ENCODE assay signal across 24 cellular contexts in genomic region chr2:71473346-71474035, GRCh38. TPM values are rescaled to one million over a fixed set of nuclear protein-coding genes. Genes with fewer than 3 reads are reported as not detected.
DNase-seq lines count a peak whose midpoint lies in the region; ATAC-seq, FAIRE-seq and TF ChIP-seq lines count a peak whose summit lies in the region.
"Had no signal": no experiment of that assay in that cellular context is flagged by ENCODE, and none has a peak within 500 bp of the region (broad histone marks: within the 10 kb centered on the region; RNA-seq: fewer than 3 reads in every experiment).

No MANE protein-coding gene starts in this region.

- no peak overlapping the region for H3K4me3 ChIP-seq in heart right ventricle
- no peak overlapping the region for H3K4me3 ChIP-seq in right atrium auricular region
- H3K4me3 ChIP-seq in H1 (ENCODE audit: extremely low read depth in 1 of 4, insufficient read depth in 2 of 4, low read depth in 3 of 4, low read length in 4 of 4), result no peak overlapping the region
- H3K4me3 ChIP-seq in neutrophil (ENCODE audit: low read depth in 1 of 2, low read length in 1 of 2), result peak overlapping the region; percentile 54 to 55
- H3K4me3 ChIP-seq in prostate gland, result no peak overlapping the region
- H3K4me3 ChIP-seq: suprapubic skin had no signal

- H3K9ac ChIP-seq in H1 (replicated peaks in 1 of 4; ENCODE audit: extremely low read depth in 1 of 4, low read depth in 3 of 4, low read length in 3 of 4), result no peak overlapping the region

- H3K9me3 ChIP-seq in heart right ventricle (no peaks in the 10 kb centered on the region), right atrium auricular region (no peaks in the 10 kb centered on the region), H1 (ENCODE audit: insufficient read depth in 2 of 2, low read depth in 1 of 2, low read length in 1 of 2) (no peaks in the 10 kb centered on the region), neutrophil (no peaks in the 10 kb centered on the region), prostate gland (no peaks in the 10 kb centered on the region)
- H3K9me3 ChIP-seq: suprapubic skin had no signal

- 96 to 98% methylated on average over 9 of the region's 9 CpGs for WGBS in heart right ventricle, 2 donors
- WGBS in H1 (ENCODE audit: extremely low coverage in 1 of 2, insufficient coverage in 1 of 2, insufficient read length in 1 of 2, insufficient replicate concordance in 2 of 2, low coverage in 1 of 2, low lambda C conversion rate in 2 of 2, missing lambda C conversion rate in 1 of 2), 2 experiments, result 78% methylated on average over 9 of the region's 9 CpGs; no CpG with 5 or more reads in 1 of the 2 experiments
- WGBS in prostate gland, result 91% methylated on average over 9 of the region's 9 CpGs

- no peak overlapping the region for H2BK20ac ChIP-seq in H1 (ENCODE audit: low read length)

- H2BK15ac ChIP-seq in H1 (ENCODE audit: low read length), result no peak overlapping the region

- no peaks in the 10 kb centered on the region for H3K27me3 ChIP-seq in heart right ventricle
- H3K27me3 ChIP-seq in right atrium auricular region, result no peaks in the 10 kb centered on the region
- peaks cover 0 to 9% (median 8%) of the 10 kb centered on the region in 4 experiments; a peak in 5 of 7 replicates for H3K27me3 ChIP-seq in H1 (replicated peaks in 1 of 4; ENCODE audit: control insufficient read depth in 3 of 4, extremely low read depth in 1 of 4, insufficient read depth in 3 of 4, low read length in 3 of 4)
- H3K27me3 ChIP-seq in neutrophil, result no peaks in the 10 kb centered on the region
- H3K27me3 ChIP-seq in prostate gland (replicated peaks; ENCODE audit: insufficient read depth), result no peaks in the 10 kb centered on the region

- H4K20me1 ChIP-seq in H1 (replicated peaks in 1 of 2; ENCODE audit: control insufficient read depth in 1 of 2, insufficient read depth in 2 of 2, low read length in 2 of 2), result no peaks in the 10 kb centered on the region

- H4K91ac ChIP-seq in H1 (replicated peaks; ENCODE audit: insufficient read length, low read length), result no peak overlapping the region

- H2BK120ac ChIP-seq in H1 (replicated peaks; ENCODE audit: low read depth, low read length), result no peak overlapping the region

- no peak overlapping the region for H3K56ac ChIP-seq in H1 (replicated peaks; ENCODE audit: insufficient read length, low read depth, low read length)

- TF ChIP-seq POLR2A in H1 (IDR thresholded peaks at IDR 0.05; ENCODE audit: control extremely low read depth in 1 of 2, low read depth in 2 of 2, low read length in 2 of 2) (no peak), prostate gland (IDR thresholded peaks at IDR 0.05) (no peak)

- no peak for TF ChIP-seq RAD21 in H1 (IDR thresholded peaks at IDR 0.05 in 1 of 2, conservative IDR thresholded peaks at IDR 0.05 in 1 of 2; ENCODE audit: low read depth in 2 of 2, low read length in 2 of 2)

- no peak overlapping the region for H2AK5ac ChIP-seq in H1 (ENCODE audit: low read depth, low read length)

- TF ChIP-seq CTCF in heart right ventricle (IDR thresholded peaks at IDR 0.05) (no peak), right atrium auricular region (IDR thresholded peaks at IDR 0.05) (no peak), H1 (IDR thresholded peaks at IDR 0.05; ENCODE audit: control extremely low read depth in 1 of 3, insufficient read depth in 1 of 3, low read depth in 1 of 3, low read length in 3 of 3) (no peak), neutrophil (IDR thresholded peaks at IDR 0.05) (no peak), prostate gland (IDR thresholded peaks at IDR 0.05) (no peak)

- no peak overlapping the region for H3K14ac ChIP-seq in H1 (ENCODE audit: insufficient read length)

- H3K23me2 ChIP-seq in H1 (ENCODE audit: low read depth, low read length), result no peaks in the 10 kb centered on the region

- no peak overlapping the region for H2BK5ac ChIP-seq in H1 (ENCODE audit: low read depth, low read length)

- H3K79me2 ChIP-seq in H1 (ENCODE audit: control insufficient read depth in 1 of 2, insufficient read depth in 2 of 2, low read length in 2 of 2), result no peaks in the 10 kb centered on the region

- no peak overlapping the region for H3K4me2 ChIP-seq in H1 (ENCODE audit: insufficient read depth in 1 of 2, low read depth in 2 of 2, low read length in 2 of 2)

- no peaks in the 10 kb centered on the region for H3K79me1 ChIP-seq in H1 (ENCODE audit: low read depth, low read length)

- H2BK12ac ChIP-seq in H1 (ENCODE audit: low read depth, low read length), result no peak overlapping the region

- TF ChIP-seq EP300 in H1 (IDR thresholded peaks at IDR 0.05; ENCODE audit: borderline replicate concordance in 1 of 2, low read depth in 2 of 2, low read length in 2 of 2), result no peak

- no peak overlapping the region for H4K5ac ChIP-seq in H1 (ENCODE audit: insufficient read length, low read depth, low read length)

- no peak overlapping the region for H3K4ac ChIP-seq in H1 (replicated peaks; ENCODE audit: insufficient read length, low read depth, low read length)

- no peak for ATAC-seq in heart right ventricle
- ATAC-seq: activated naive CD8-positive, alpha-beta T cell treated with anti-CD3 and anti-CD28 coated beads, Interleukin-2, amount 50 U/mL, for 24 hours; natural killer cell; stimulated activated naive B cell treated with anti-CD40 and anti-IgM and Interleukin-4, amounts not matched to agents 10 μg/mL and 1 μg/mL and 100 μg/mL, for 72 hours had no signal

- intact Hi-C loops in heart right ventricle (cut with DNase I) (no loop called here), prostate gland (cut with DNase I) (no loop called here)

- H3K36me3 ChIP-seq in heart right ventricle (peaks cover 0 to 16% (median 0%) of the 10 kb centered on the region in 9 donors), right atrium auricular region (no peaks in the 10 kb centered on the region), H1 (ENCODE audit: control insufficient read depth in 2 of 4, insufficient read depth in 4 of 4, low read length in 3 of 4) (no peaks in the 10 kb centered on the region), neutrophil (peaks cover 26% of the 10 kb centered on the region), prostate gland (no peaks in the 10 kb centered on the region)
- H3K36me3 ChIP-seq: suprapubic skin, WERI-Rb-1 had no signal

- peak overlapping the region in 7 of 10 donors; percentile 66 to 86 (median 75) for H3K27ac ChIP-seq in heart right ventricle
- peak overlapping the region in 1 of 2 donors; percentile 35 for H3K27ac ChIP-seq in right atrium auricular region
- H3K27ac ChIP-seq in H1 (ENCODE audit: low read depth, low read length), result no peak overlapping the region
- peak overlapping the region; percentile 95 for H3K27ac ChIP-seq in neutrophil
- no peak overlapping the region for H3K27ac ChIP-seq in prostate gland
- H3K27ac ChIP-seq: suprapubic skin, WERI-Rb-1 had no signal

- CTCF ChIA-PET in H1 (lab: Charles Lee; ENCODE audit: partially characterized antibody), result interaction anchor here (1.4 to 4.9 kb wide), 2 partner anchors 12 to 37 kb away, joined by 3 to 25 read pairs; no protein-coding TSS in a partner anchor

- no peak overlapping the region for H4K8ac ChIP-seq in H1 (ENCODE audit: extremely low read depth, insufficient read depth, low read length)

- H3K18ac ChIP-seq in H1 (ENCODE audit: extremely low read depth, low read length), result no peak overlapping the region

- no peak for FAIRE-seq in H1 (lab: Jason Lieb, UNC)
- peak; percentile 42 for FAIRE-seq in urothelium cell line (lab: Jason Lieb, UNC)

- POLR2A ChIA-PET in H1 (lab: Charles Lee; ENCODE audit: partially characterized antibody), result no interaction called here

- H3K23ac ChIP-seq in H1 (ENCODE audit: insufficient read length), result peak overlapping the region; percentile 47

- DNase-seq in heart right ventricle, result no peak
- DNase-seq in right atrium auricular region (ENCODE audit: low spot score), result no peak
- no peak for DNase-seq in H1 (ENCODE audit: low read depth in 1 of 2, low spot score in 2 of 2)
- no peak for DNase-seq in urothelium cell line (ENCODE audit: low spot score)
- no peak for DNase-seq in prostate gland (ENCODE audit: low spot score)
- DNase-seq in HK-2 (ENCODE audit: unreplicated experiment), result no peak
- no peak for DNase-seq in SKM-1 (lab: John Stamatoyannopoulos, UW; ENCODE audit: unreplicated experiment)
- DNase-seq: activated CD4-positive, alpha-beta T cell treated with anti-CD3 and anti-CD28 coated beads, Interleukin-2, amount 10 ng/mL, durations not matched to agents 24 days and 14 days; activated gamma-delta T cell; activated naive CD8-positive, alpha-beta T cell treated with anti-CD3 and anti-CD28 coated beads, Interleukin-2, amount 50 U/mL, for 24 hours; activated T-cell treated with anti-CD3 and anti-CD28 coated beads, Interleukin-2, amount 50 U/mL, for 1 hour; CD4-positive, alpha-beta memory T cell; effector CD4-positive, alpha-beta T cell; erythroblast; natural killer cell; NCI-H1092; NCI-H187; NCI-H2171 treated with DMSO at 0.1 percent for 48 hours; NCI-H524 treated with DMSO at 0.1 percent for 48 hours; stimulated activated CD4-positive, alpha-beta T cell treated with anti-CD3 and anti-CD28 coated beads, Interleukin-15, amount 100 ng/mL, for 24 hours; stimulated activated naive B cell treated with anti-CD40 and anti-IgM and Interleukin-4, amounts not matched to agents 10 μg/mL and 1 μg/mL and 100 μg/mL, for 72 hours; WERI-Rb-1 had no signal

- H3K4me1 ChIP-seq in heart right ventricle (peaks cover 15 to 86% (median 66%) of the 10 kb centered on the region in 9 donors), right atrium auricular region (peaks cover 0 to 56% of the 10 kb centered on the region in 2 donors), H1 (replicated peaks in 1 of 4; ENCODE audit: control insufficient read depth in 3 of 4, insufficient read depth in 4 of 4, low read length in 3 of 4) (peaks cover 0 to 4% (median 1%) of the 10 kb centered on the region in 4 experiments; a peak in 3 of 7 replicates), neutrophil (ENCODE audit: control insufficient read depth in 1 of 2, insufficient read depth in 1 of 2, low read depth in 1 of 2, low read length in 1 of 2) (peaks cover 97 to 98% of the 10 kb centered on the region in 2 experiments), prostate gland (replicated peaks) (no peaks in the 10 kb centered on the region)
- H3K4me1 ChIP-seq: suprapubic skin had no signal

- no peak overlapping the region for H2AFZ ChIP-seq in H1 (ENCODE audit: low read length)

RNA-seq across cellular contexts. Expression of gene DYSF, which starts 20.1 kb away (rescaled TPM):
- total RNA-seq in heart right ventricle (100 to 1,000 TPM in 1 of 10 donors, 10 to 100 TPM in 9; 48.3 to 100 (median 71.9) TPM), right atrium auricular region (10 to 100 TPM; 31.3 to 52.1 TPM), prostate gland (1 to 10 TPM; 5.9 to 9.4 TPM)
- polyA plus RNA-seq in heart right ventricle (10 to 100 TPM; 20.6 to 29.8 TPM), H1 (2011; rRNA removed) (5.8 and 6.6 TPM in 2 replicates)
- 7.1 and 8.5 TPM in 2 replicates for total RNA-seq in H1 (2021; fragmentation: NEBNext Ultra II Directional; extraction: Animal tissue kit (Norgen Biotek cat#: 25700))
- 2.5 TPM for polyA plus RNA-seq in H1 (2011; cell fraction: cytosol; rRNA removed)
- polyA plus RNA-seq in H1 (2011; cell fraction: nucleus; rRNA removed), result 9.9 TPM
- polyA plus RNA-seq in H1 (2012, experiment 1 of 2), result 6.1 to 8.1 TPM (median 7.4 TPM) in 4 replicates
- polyA plus RNA-seq in H1 (2012, experiment 2 of 2), result 6.2 TPM
- polyA plus RNA-seq in H1 (2013, experiment 1 of 2), result 4.5 TPM
- 3.6 TPM for polyA plus RNA-seq in H1 (2013, experiment 2 of 2)
- polyA minus RNA-seq in H1 (2011; rRNA and poly(A)+ RNA removed), result 7.3 and 8.0 TPM in 2 replicates
- 6.2 TPM for polyA minus RNA-seq in H1 (2011; cell fraction: cytosol; rRNA and poly(A)+ RNA removed)
- polyA minus RNA-seq in H1 (2011; cell fraction: nucleus; rRNA and poly(A)+ RNA removed), result 6.8 TPM
- total RNA-seq: activated CD4-positive, alpha-beta T cell treated with anti-CD3 and anti-CD28 coated beads, Interleukin-2, amount 10 ng/mL, durations not matched to agents 24 days and 14 days had no signal
- polyA plus RNA-seq: CD4-positive, alpha-beta memory T cell had no signal

Comparison
In these comparisons a context has a peak if more than half of its experiments do, and no peak if none do; other contexts are left out.
1. H3K27ac ChIP-seq: peak in heart right ventricle (7 of 10) and neutrophil (single experiment); none in H1 (single experiment) and prostate gland (0 of 2).
2. H3K4me3 ChIP-seq: peak in neutrophil (2 of 2); none in heart right ventricle (0 of 10), right atrium auricular region (0 of 2), H1 (0 of 4) and prostate gland (0 of 2).